Comparison of ENCODE assay signal across 8 cellular contexts in the genomic region with DNA sequence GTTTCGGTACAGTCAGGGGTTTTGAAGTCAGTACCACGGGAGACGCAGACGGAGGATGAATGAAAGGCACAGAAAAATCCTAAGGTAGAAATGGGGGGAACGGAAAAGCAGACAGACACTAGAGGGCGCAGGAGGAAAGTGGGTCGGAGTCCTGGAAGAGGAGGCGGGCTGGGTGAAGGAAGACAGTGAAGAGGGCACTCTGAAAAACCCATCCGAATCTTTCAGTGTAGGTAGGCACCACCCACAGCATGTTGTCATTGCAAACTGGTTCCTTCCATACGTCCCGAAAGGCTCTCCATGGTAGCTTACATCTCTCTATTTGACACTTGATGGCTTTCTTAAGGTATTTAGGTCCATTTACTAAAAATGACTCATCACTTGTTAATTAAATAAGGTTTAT. TPM values are rescaled to one million over a fixed set of nuclear protein-coding genes. Genes with fewer than 3 reads are reported as not detected.
DNase-seq lines count a peak whose midpoint lies in the region; ATAC-seq and TF ChIP-seq lines count a peak whose summit lies in the region.

No MANE protein-coding gene starts in this region.

- no peaks in the 10 kb centered on the region for H3K36me3 Mint-ChIP-seq in activated naive CD4-positive, alpha-beta T cell treated with anti-CD3 and anti-CD28 coated beads, Interleukin-2, amount 50 U/mL, for 24 hours

- peaks cover 1% of the 10 kb centered on the region for H3K27me3 Mint-ChIP-seq in activated naive CD4-positive, alpha-beta T cell treated with anti-CD3 and anti-CD28 coated beads, Interleukin-2, amount 50 U/mL, for 24 hours

- H3K27ac ChIP-seq in left ventricle myocardium inferior (replicated peaks) (no peak overlapping the region), gastrocnemius medialis (no peak overlapping the region)

- no peak overlapping the region for H3K27ac Mint-ChIP-seq in activated naive CD4-positive, alpha-beta T cell treated with anti-CD3 and anti-CD28 coated beads, Interleukin-2, amount 50 U/mL, for 24 hours

- peak; percentile 82 for TF ChIP-seq CTCF in left ventricle myocardium inferior (IDR thresholded peaks at IDR 0.05; ENCODE audit: borderline replicate concordance)
- peak; percentile 54 to 79 (median 61) for TF ChIP-seq CTCF in gastrocnemius medialis (IDR thresholded peaks at IDR 0.05 in 4 of 5, conservative IDR thresholded peaks at IDR 0.05 in 1 of 5)

- intact Hi-C loops in left ventricle myocardium inferior (cut with micrococcal nuclease) (loop anchor here (5.0 to 10.0 kb wide), 2 partner anchors 71 to 178 kb away; no protein-coding TSS in a partner anchor), gastrocnemius medialis (cut with DNase I; ENCODE audit: low total_unique reads) (loop anchor here (2.0 to 5.0 kb wide), 3 partner anchors 17 to 179 kb away; no protein-coding TSS in a partner anchor)

- in situ Hi-C loops in HAP-1 (cut with MboI; ENCODE audit: low sequenced_read_pairs) (no loop called here), gastrocnemius medialis (cut with MboI; ENCODE audit: low sequenced_read_pairs in 4 of 4) (loop anchor here in 1 of 4 donors (25.0 kb wide), 1 partner anchor 183 kb away; no protein-coding TSS in a partner anchor)

- no peaks in the 10 kb centered on the region for H3K9me3 Mint-ChIP-seq in activated naive CD4-positive, alpha-beta T cell treated with anti-CD3 and anti-CD28 coated beads, Interleukin-2, amount 50 U/mL, for 24 hours

- peaks cover 6% of the 10 kb centered on the region for H3K4me1 Mint-ChIP-seq in activated naive CD4-positive, alpha-beta T cell treated with anti-CD3 and anti-CD28 coated beads, Interleukin-2, amount 50 U/mL, for 24 hours

- H3K9me3 ChIP-seq in HAP-1 (no peaks in the 10 kb centered on the region), left ventricle myocardium inferior (replicated peaks) (no peaks in the 10 kb centered on the region), gastrocnemius medialis (no peaks in the 10 kb centered on the region)

- ATAC-seq in gastrocnemius medialis (peak; percentile 64 to 70), GM18873 (IDR thresholded peaks at IDR 0.05; ENCODE audit: low FRiP score, unreplicated experiment) (no peak)

- peak overlapping the region; percentile 23 for H3K4me3 Mint-ChIP-seq in activated naive CD4-positive, alpha-beta T cell treated with anti-CD3 and anti-CD28 coated beads, Interleukin-2, amount 50 U/mL, for 24 hours

- H3K36me3 ChIP-seq in HAP-1 (replicated peaks) (no peaks in the 10 kb centered on the region), left ventricle myocardium inferior (peaks cover 4% of the 10 kb centered on the region), gastrocnemius medialis (no peaks in the 10 kb centered on the region)

- no peak overlapping the region for H3K4me3 ChIP-seq in HAP-1
- no peak overlapping the region for H3K4me3 ChIP-seq in left ventricle myocardium inferior
- peak overlapping the region in 1 of 4 donors; percentile 11 for H3K4me3 ChIP-seq in gastrocnemius medialis

- TF ChIP-seq POLR2A in gastrocnemius medialis (IDR thresholded peaks at IDR 0.05), result no peak

- DNase-seq in GM03348 (ENCODE audit: low spot score) (peak; percentile 86), HAP-1 (ENCODE audit: low spot score in 2 of 2) (peak; percentile 69 to 89), MV-4-11 (lab: John Stamatoyannopoulos, UW) (peak; percentile 55), SKM-1 (lab: John Stamatoyannopoulos, UW; ENCODE audit: unreplicated experiment) (peak; percentile 78), left ventricle myocardium inferior (peak; percentile 36), gastrocnemius medialis (peak; percentile 29 to 30)

- H3K27me3 ChIP-seq in HAP-1 (ENCODE audit: low read depth) (no peaks in the 10 kb centered on the region), left ventricle myocardium inferior (ENCODE audit: low read depth) (peaks cover 8% of the 10 kb centered on the region), gastrocnemius medialis (peaks cover 0 to 5% (median 2%) of the 10 kb centered on the region in 3 donors)

- H3K4me1 ChIP-seq in HAP-1 (peaks cover 2% of the 10 kb centered on the region; the same call in 1 of the 2 replicates), left ventricle myocardium inferior (peaks cover 20% of the 10 kb centered on the region), gastrocnemius medialis (peaks cover 9 to 10% of the 10 kb centered on the region in 2 donors)

RNA-seq across cellular contexts. Expression of a gene that starts 18.5 kb away (rescaled TPM):
- 10.6 TPM for total RNA-seq in left ventricle myocardium inferior
- 1 to 10 TPM; 6.2 to 7.1 (median 6.5) TPM for total RNA-seq in gastrocnemius medialis

Comparison
In these comparisons a context has a peak if more than half of its experiments do, and no peak if none do; other contexts are left out.
1. DNase-seq: peak in every context shown above with its lines; median percentile 86 in GM03348; 79 in HAP-1; 78 in SKM-1; 55 in MV-4-11; 36 in left ventricle myocardium inferior; 30 in gastrocnemius medialis.